Comparison of ENCODE assay signal across 25 cellular contexts in genomic region chr20:38271609-38272120, GRCh38. TPM values are rescaled to one million over a fixed set of nuclear protein-coding genes. Genes with fewer than 3 reads are reported as not detected.
DNase-seq lines count a peak whose midpoint lies in the region; ATAC-seq and TF ChIP-seq lines count a peak whose summit lies in the region.
"Had no signal": no experiment of that assay in that cellular context is flagged by ENCODE, and none has a peak within 500 bp of the region (broad histone marks: within the 10 kb centered on the region; RNA-seq: fewer than 3 reads in every experiment).

No MANE protein-coding gene starts in this region.

- H3K27me3 ChIP-seq in RWPE2 (ENCODE audit: insufficient read depth, poor library complexity, severe bottlenecking) (no peaks in the 10 kb centered on the region), esophagus muscularis mucosa (no peaks in the 10 kb centered on the region), skeletal muscle satellite cell (ENCODE audit: control insufficient read depth, insufficient read depth, low read length) (no peaks in the 10 kb centered on the region), MM.1S (replicated peaks; ENCODE audit: insufficient read depth, low read length) (no peaks in the 10 kb centered on the region)
- H3K27me3 ChIP-seq: cardiac muscle cell, SJCRH30, testis had no signal

- H3K36me3 ChIP-seq in RWPE2 (ENCODE audit: low read depth) = no peaks in the 10 kb centered on the region
- H3K36me3 ChIP-seq in esophagus muscularis mucosa = no peaks in the 10 kb centered on the region
- no peaks in the 10 kb centered on the region for H3K36me3 ChIP-seq in skeletal muscle satellite cell (ENCODE audit: insufficient read depth, low read length)
- no peaks in the 10 kb centered on the region for H3K36me3 ChIP-seq in MM.1S (replicated peaks; ENCODE audit: insufficient read depth, low read length)
- H3K36me3 ChIP-seq: cardiac muscle cell, SJCRH30 had no signal

- H3K27me3 Mint-ChIP-seq in type B pancreatic cell = peaks cover 15% of the 10 kb centered on the region

- H3K36me3 Mint-ChIP-seq in type B pancreatic cell = no peaks in the 10 kb centered on the region
- H3K36me3 Mint-ChIP-seq: CD8-positive, alpha-beta T cell had no signal

- H3K4me1 ChIP-seq in RWPE2 (ENCODE audit: insufficient read depth, poor library complexity, severe bottlenecking) = peaks cover 44% of the 10 kb centered on the region
- H3K4me1 ChIP-seq in esophagus muscularis mucosa = peaks cover 12 to 35% (median 24%) of the 10 kb centered on the region in 4 donors
- peaks cover 62% of the 10 kb centered on the region for H3K4me1 ChIP-seq in skeletal muscle satellite cell (ENCODE audit: control insufficient read depth, insufficient read depth, low read length)
- H3K4me1 ChIP-seq in MM.1S (ENCODE audit: low read length) = 0 out of 2 replicates have a peak, but pooled peaks cover 4% of the 10 kb centered on the region

- no peak for TF ChIP-seq EP300 in esophagus muscularis mucosa (IDR thresholded peaks at IDR 0.05)

- no peaks in the 10 kb centered on the region for H3K4me1 Mint-ChIP-seq in type B pancreatic cell (ENCODE audit: unreplicated experiment)

- no peak overlapping the region for H3K4me3 Mint-ChIP-seq in type B pancreatic cell
- H3K4me3 Mint-ChIP-seq: CD8-positive, alpha-beta T cell had no signal

- H3K9me3 ChIP-seq in RWPE2 (ENCODE audit: severe bottlenecking) (no peaks in the 10 kb centered on the region), esophagus muscularis mucosa (no peaks in the 10 kb centered on the region), skeletal muscle satellite cell (replicated peaks; ENCODE audit: low read length) (no peaks in the 10 kb centered on the region), MM.1S (replicated peaks; ENCODE audit: insufficient read depth, low read length) (no peaks in the 10 kb centered on the region)
- H3K9me3 ChIP-seq: testis had no signal

- no peaks in the 10 kb centered on the region for H3K79me2 ChIP-seq in MM.1S (ENCODE audit: low read length)

- no peaks in the 10 kb centered on the region for H3F3A ChIP-seq in MM.1S (ENCODE audit: insufficient read depth, low read length)

- peak; percentile 52 for DNase-seq in ELR (ENCODE audit: low read depth)
- DNase-seq in RWPE2 (ENCODE audit: low spot score) = no peak
- no peak for DNase-seq in esophagus muscularis mucosa (ENCODE audit: extremely low spot score)
- no peak for DNase-seq in MM.1S
- DNase-seq in NCI-H146 treated with DMSO at 0.1 percent for 48 hours (lab: John Stamatoyannopoulos, UW; ENCODE audit: unreplicated experiment) = no peak
- DNase-seq in type B pancreatic cell (ENCODE audit: extremely low spot score, unreplicated experiment) = no peak
- DNase-seq in NCI-H2196 treated with DMSO at 0.1 percent for 48 hours (lab: John Stamatoyannopoulos, UW; ENCODE audit: unreplicated experiment) = no peak
- DNase-seq: activated CD4-positive, alpha-beta T cell treated with anti-CD3 and anti-CD28 coated beads, Interleukin-2, amount 50 U/mL, for 1 hour; CD8-positive, alpha-beta T cell; GOT3; KBM-7; NCI-H187 treated with DMSO at 0.1 percent for 48 hours; NCI-H82; nucleus accumbens; OCI-M1; stimulated activated CD4-positive, alpha-beta T cell treated with anti-CD3 and anti-CD28 coated beads, Interleukin-15, amount 100 ng/mL, for 24 hours; T-helper 2 cell had no signal

- ATAC-seq in RWPE2 (ENCODE audit: low read depth) = no peak
- ATAC-seq: CD8-positive, alpha-beta T cell had no signal

- H3K9me3 Mint-ChIP-seq in type B pancreatic cell = no peaks in the 10 kb centered on the region
- H3K9me3 Mint-ChIP-seq: activated T-helper 2 cell treated with anti-CD3 and anti-CD28 coated beads, Interferon-gamma antibody, Interleukin-2, Interleukin-4, amounts not matched to agents 10 μg/mL and 5 μg/mL and 100 μg/mL, durations not matched to agents 14 hours and 24 hours and 36 hours; CD8-positive, alpha-beta T cell had no signal

- H3K27ac ChIP-seq in RWPE2 (ENCODE audit: poor library complexity, severe bottlenecking) = peak overlapping the region; percentile 49
- H3K27ac ChIP-seq in esophagus muscularis mucosa (replicated peaks in 1 of 4) = peak overlapping the region; percentile 9 to 62 (median 55)
- no peak overlapping the region for H3K27ac ChIP-seq in MM.1S (ENCODE audit: low read length)
- H3K27ac ChIP-seq: cardiac muscle cell, SJCRH30, VCaP had no signal

- no peak overlapping the region for H3K27ac Mint-ChIP-seq in type B pancreatic cell
- H3K27ac Mint-ChIP-seq: activated T-helper 2 cell treated with anti-CD3 and anti-CD28 coated beads, Interferon-gamma antibody, Interleukin-2, Interleukin-4, amounts not matched to agents 10 μg/mL and 5 μg/mL and 100 μg/mL, durations not matched to agents 14 hours and 24 hours and 36 hours; CD8-positive, alpha-beta T cell had no signal

- no peaks in the 10 kb centered on the region for H3K9me2 ChIP-seq in MM.1S (replicated peaks; ENCODE audit: insufficient read depth, low read length)

- no peak for TF ChIP-seq POLR2A in esophagus muscularis mucosa (IDR thresholded peaks at IDR 0.05; ENCODE audit: low read depth)

- WGBS in esophagus muscularis mucosa = 100% methylated on average over 2 of the region's 2 CpGs

- no peak overlapping the region for H3K4me3 ChIP-seq in RWPE2 (ENCODE audit: severe bottlenecking)
- no peak overlapping the region for H3K4me3 ChIP-seq in esophagus muscularis mucosa
- H3K4me3 ChIP-seq in skeletal muscle satellite cell (ENCODE audit: low read length) = peak overlapping the region; percentile 33
- no peak overlapping the region for H3K4me3 ChIP-seq in MM.1S (ENCODE audit: low read length)
- H3K4me3 ChIP-seq: cardiac muscle cell, SJCRH30, testis had no signal

- no peaks in the 10 kb centered on the region for H4K20me1 ChIP-seq in MM.1S (ENCODE audit: insufficient read depth, low read length)

- H2AFZ ChIP-seq in MM.1S (ENCODE audit: low read length) = no peak overlapping the region

- intact Hi-C loops in esophagus muscularis mucosa (cut with DNase I) = no loop called here

- peak; percentile 2 for TF ChIP-seq CTCF in RWPE2 (IDR thresholded peaks at IDR 0.05; ENCODE audit: poor library complexity, severe bottlenecking)
- TF ChIP-seq CTCF in esophagus muscularis mucosa (IDR thresholded peaks at IDR 0.05) = no peak
- TF ChIP-seq CTCF in MM.1S (IDR thresholded peaks at IDR 0.05; ENCODE audit: low read length) = no peak
- TF ChIP-seq CTCF in type B pancreatic cell (conservative IDR thresholded peaks at IDR 0.05) = no peak

- H3K9ac ChIP-seq in skeletal muscle satellite cell (ENCODE audit: low read depth, low read length) (peak overlapping the region; percentile 50), MM.1S (ENCODE audit: low read length) (no peak overlapping the region)

- H3K4me2 ChIP-seq in skeletal muscle satellite cell (ENCODE audit: low read length) (peak overlapping the region; percentile 63), MM.1S (ENCODE audit: low read depth, low read length) (no peak overlapping the region)

RNA-seq across cellular contexts. Expression of gene KIAA1755, which starts 11.1 kb away (rescaled TPM):
- total RNA-seq in esophagus muscularis mucosa = 10 to 100 TPM in 1 of 4 donors, 1 to 10 TPM in 3; 7.3 to 13.3 (median 8.5) TPM
- total RNA-seq in skeletal muscle satellite cell (2012; rRNA removed) = under 0.01 and 1.3 TPM in 2 replicates
- total RNA-seq in type B pancreatic cell (ENCODE audit: low replicate concordance) = 4.7 TPM in 1 of 2 replicates, not detected in the other
- total RNA-seq: activated T-helper 2 cell treated with anti-CD3 and anti-CD28 coated beads, Interferon-gamma antibody, Interleukin-2, Interleukin-4, amounts not matched to agents 10 μg/mL and 5 μg/mL and 100 μg/mL, durations not matched to agents 14 hours and 24 hours and 36 hours; cardiac muscle cell; CD8-positive, alpha-beta T cell had no signal

RNA-seq across cellular contexts. Expression of gene BPI, which starts 32.3 kb away (rescaled TPM):
- total RNA-seq in esophagus muscularis mucosa (under 1 TPM in 2 of 4 donors, not detected in 2; 0.66 to 0.92 TPM), type B pancreatic cell (ENCODE audit: low replicate concordance) (0.17 TPM in 1 of 2 replicates, not detected in the other)
- under 0.01 TPM in 1 of 2 replicates, not detected in the other for total RNA-seq in skeletal muscle satellite cell (2012; rRNA removed)
- total RNA-seq: activated T-helper 2 cell treated with anti-CD3 and anti-CD28 coated beads, Interferon-gamma antibody, Interleukin-2, Interleukin-4, amounts not matched to agents 10 μg/mL and 5 μg/mL and 100 μg/mL, durations not matched to agents 14 hours and 24 hours and 36 hours; cardiac muscle cell; CD8-positive, alpha-beta T cell; esophagus mucosa; lower leg skin had no signal
